ENCODE assay signal across 8 cellular contexts in the genomic region with DNA sequence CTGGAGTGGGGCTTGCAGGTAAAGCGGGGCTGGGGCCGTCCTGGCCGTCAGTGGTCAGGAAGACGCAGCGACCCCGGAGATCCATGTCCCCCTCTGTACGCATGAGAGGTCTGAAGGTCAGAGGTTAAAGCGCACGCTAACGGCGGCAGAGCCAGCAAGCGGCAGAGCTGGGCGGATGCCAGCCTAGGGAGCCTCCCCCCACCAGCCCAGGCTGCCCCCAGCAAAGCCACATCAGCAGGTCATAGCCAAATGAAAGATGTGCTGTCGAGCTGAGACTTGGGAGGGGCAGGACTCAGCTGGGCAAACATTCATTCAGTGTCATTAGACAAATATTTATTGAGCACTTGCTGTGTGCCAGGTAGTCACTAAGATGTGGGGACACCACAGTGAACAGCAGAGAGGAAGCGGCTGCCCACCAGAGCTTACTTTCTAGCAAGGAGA. TPM values are rescaled to one million over a fixed set of nuclear protein-coding genes. Genes with fewer than 3 reads are reported as not detected.
DNase-seq lines count a peak whose midpoint lies in the region; ATAC-seq and TF ChIP-seq lines count a peak whose summit lies in the region.

No MANE protein-coding gene starts in this region.

- H3K9me3 Mint-ChIP-seq in IgD-negative memory B cell, result peaks cover 0 to 8% (median 7%) of the 10 kb centered on the region in 3 donors
- H3K9me3 Mint-ChIP-seq in central memory CD8-positive, alpha-beta T cell, result peaks cover 10% of the 10 kb centered on the region

- H3K36me3 Mint-ChIP-seq in IgD-negative memory B cell, result peaks cover 2% of the 10 kb centered on the region
- H3K36me3 Mint-ChIP-seq in central memory CD8-positive, alpha-beta T cell (ENCODE audit: insufficient read depth), result peaks cover 23% of the 10 kb centered on the region

- H3K27me3 Mint-ChIP-seq in IgD-negative memory B cell, result peaks cover 37% of the 10 kb centered on the region
- H3K27me3 Mint-ChIP-seq in central memory CD8-positive, alpha-beta T cell, result no peaks in the 10 kb centered on the region

- peak overlapping the region; percentile 63 to 85 (median 70) for H3K4me3 Mint-ChIP-seq in IgD-negative memory B cell
- H3K4me3 Mint-ChIP-seq in central memory CD8-positive, alpha-beta T cell, result peak overlapping the region; percentile 91

- DNase-seq in central memory CD8-positive, alpha-beta T cell (ENCODE audit: low spot score in 2 of 2), result no peak
- no peak for DNase-seq in retinal pigment epithelial cell (ENCODE audit: low read depth)
- no peak for DNase-seq in activated effector memory CD4-positive, alpha-beta T cell treated with Interleukin-2 at 50 U/mL for 16 hours
- DNase-seq in activated CD4-positive, alpha-beta T cell treated with anti-CD3 and anti-CD28 coated beads for 48 hours, result no peak

- peak overlapping the region in 1 of 3 donors; percentile 13 for H3K27ac Mint-ChIP-seq in IgD-negative memory B cell
- H3K27ac Mint-ChIP-seq in central memory CD8-positive, alpha-beta T cell (ENCODE audit: low read depth), result peak overlapping the region; percentile 92

- peak overlapping the region; percentile 30 for H3K4me3 ChIP-seq in retinal pigment epithelial cell (ENCODE audit: low read length)

- TF ChIP-seq POLR2A in GM18505 (IDR thresholded peaks at IDR 0.05; ENCODE audit: borderline replicate concordance, extremely low read depth, insufficient read depth, insufficient read length), result no peak

- H3K4me1 Mint-ChIP-seq in IgD-negative memory B cell, result peaks cover 0 to 17% (median 15%) of the 10 kb centered on the region in 3 donors
- H3K4me1 Mint-ChIP-seq in central memory CD8-positive, alpha-beta T cell, result peaks cover 42% of the 10 kb centered on the region

- ATAC-seq in GM19395 (IDR thresholded peaks at IDR 0.05; ENCODE audit: unreplicated experiment) (peak; percentile 10), HG03196 (IDR thresholded peaks at IDR 0.05; ENCODE audit: unreplicated experiment) (no peak), GM18505 (IDR thresholded peaks at IDR 0.05; ENCODE audit: unreplicated experiment) (no peak)
- peak; percentile 5 for ATAC-seq in central memory CD8-positive, alpha-beta T cell (replicated peaks; ENCODE audit: extremely low read depth, poor library complexity, severe bottlenecking)

- TF ChIP-seq CTCF in retinal pigment epithelial cell (conservative IDR thresholded peaks at IDR 0.05; ENCODE audit: low read depth, low read length), result no peak

RNA-seq across cellular contexts. Expression of a gene that starts 0.6 kb away (rescaled TPM):
- polyA plus RNA-seq in IgD-negative memory B cell, result 1.9 TPM

Comparison
In these comparisons a context has a peak if more than half of its experiments do, and no peak if none do; other contexts are left out.
1. ATAC-seq: peak in GM19395 (single experiment) and central memory CD8-positive, alpha-beta T cell (single experiment); none in HG03196 (single experiment) and GM18505 (single experiment).